In genomic region chr1:194846488-194846887, GRCh38 we compare ENCODE assay signal across 18 cellular contexts.
A peak's percentile ranks its signal among the peaks of the same experiment; 100 is the strongest.
DNase-seq lines count a peak whose midpoint lies in the region; ATAC-seq and TF ChIP-seq lines count a peak whose summit lies in the region.
"Had no signal": no experiment of that assay in that cellular context is flagged by ENCODE, and none has a peak within 500 bp of the region (broad histone marks: within the 10 kb centered on the region; RNA-seq: fewer than 3 reads in every experiment).

No MANE protein-coding gene starts in this region.

- H3K9me2 ChIP-seq in MM.1S (replicated peaks; ENCODE audit: insufficient read depth, low read length) = no peaks in the 10 kb centered on the region

- H3K27me3 ChIP-seq in MM.1S (replicated peaks; ENCODE audit: insufficient read depth, low read length) (no peaks in the 10 kb centered on the region), heart right ventricle (no peaks in the 10 kb centered on the region)

- DNase-seq in MM.1S (peak; percentile 71), heart right ventricle (no peak), activated gamma-delta T cell treated with Interleukin-2 at 50 U/mL for 16 hours (no peak)
- DNase-seq in activated CD4-positive, alpha-beta T cell treated with anti-CD3 and anti-CD28 coated beads, Interleukin-2, amount 50 U/mL, for 4 hours = no peak
- DNase-seq in activated CD4-positive, alpha-beta T cell treated with anti-CD3 and anti-CD28 coated beads, Interleukin-2, amount 50 U/mL, for 1 hour = no peak
- DNase-seq: activated naive CD8-positive, alpha-beta T cell treated with anti-CD3 and anti-CD28 coated beads, Interleukin-2, amount 10 ng/mL, durations not matched to agents 7 days and 5 days; foreskin melanocyte; mesenchymal stem cell; NCI-H1048; NCI-H345; right cardiac atrium; stimulated activated CD4-positive, alpha-beta T cell treated with anti-CD3 and anti-CD28 coated beads, Interleukin-4, amount 100 ng/mL, for 24 hours; SW 1271 had no signal

- H3K27ac ChIP-seq in MM.1S (ENCODE audit: low read length) = no peak overlapping the region
- H3K27ac ChIP-seq in heart right ventricle = no peak overlapping the region

- peaks cover 15% of the 10 kb centered on the region for H3K4me1 ChIP-seq in MM.1S (ENCODE audit: low read length)
- H3K4me1 ChIP-seq in heart right ventricle = no peaks in the 10 kb centered on the region

- no peaks in the 10 kb centered on the region for H3K79me2 ChIP-seq in MM.1S (ENCODE audit: low read length)

- 88 to 98% methylated on average over 1 of the region's 1 CpG for WGBS in heart right ventricle, 2 donors

- H3F3A ChIP-seq in MM.1S (ENCODE audit: insufficient read depth, low read length) = no peaks in the 10 kb centered on the region

- TF ChIP-seq CTCF in MM.1S (IDR thresholded peaks at IDR 0.05; ENCODE audit: low read length) (no peak), heart right ventricle (IDR thresholded peaks at IDR 0.05) (no peak)

- no peak overlapping the region for H3K4me3 ChIP-seq in MM.1S (ENCODE audit: low read length)
- no peak overlapping the region for H3K4me3 ChIP-seq in heart right ventricle

- ATAC-seq in GM18907 (IDR thresholded peaks at IDR 0.05; ENCODE audit: unreplicated experiment) (peak; percentile 97), GM21619 (IDR thresholded peaks at IDR 0.05; ENCODE audit: unreplicated experiment) (peak; percentile 79), HG03066 (IDR thresholded peaks at IDR 0.05; ENCODE audit: low read depth, unreplicated experiment) (peak; percentile 61), heart right ventricle (no peak)
- ATAC-seq: activated CD4-positive, CD25-positive, alpha-beta regulatory T cell treated with anti-CD3 and anti-CD28 coated beads, Interleukin-2, amount 50 U/mL, for 24 hours; Panc1; right cardiac atrium had no signal

- H3K9me3 ChIP-seq in MM.1S (replicated peaks; ENCODE audit: insufficient read depth, low read length) (no peaks in the 10 kb centered on the region; the same call in 1 of the 2 replicates), heart right ventricle (no peaks in the 10 kb centered on the region)

- H2AFZ ChIP-seq in MM.1S (ENCODE audit: low read length) = no peak overlapping the region

- intact Hi-C loops in heart right ventricle (cut with DNase I) = no loop called here

- peak overlapping the region; percentile 0; the same call in 1 of the 2 replicates for H3K4me2 ChIP-seq in MM.1S (ENCODE audit: low read depth, low read length)

- H3K36me3 ChIP-seq in MM.1S (replicated peaks; ENCODE audit: insufficient read depth, low read length) = no peaks in the 10 kb centered on the region
- H3K36me3 ChIP-seq in heart right ventricle = no peaks in the 10 kb centered on the region

- no peaks in the 10 kb centered on the region for H4K20me1 ChIP-seq in MM.1S (ENCODE audit: insufficient read depth, low read length)

- H3K9ac ChIP-seq in MM.1S (ENCODE audit: low read length) = no peak overlapping the region

Comparison
In these comparisons a context has a peak if more than half of its experiments do, and no peak if none do; other contexts are left out.
1. ATAC-seq: peak in GM18907 (single experiment), GM21619 (single experiment) and HG03066 (single experiment); none in heart right ventricle (0 of 8).